20 cellular contexts compared by ENCODE assay signal in genomic region chr12:67091204-67091603, GRCh38.
A peak's percentile ranks its signal among the peaks of the same experiment; 100 is the strongest.
DNase-seq lines count a peak whose midpoint lies in the region; ATAC-seq, FAIRE-seq and TF ChIP-seq lines count a peak whose summit lies in the region.
"Had no signal": no experiment of that assay in that cellular context is flagged by ENCODE, and none has a peak within 500 bp of the region (broad histone marks: within the 10 kb centered on the region; RNA-seq: fewer than 3 reads in every experiment).

No MANE protein-coding gene starts in this region.

- intact Hi-C loops in left cardiac atrium (cut with DNase I) (no loop called here), body of pancreas (cut with DNase I) (no loop called here), ovary (cut with DNase I) (no loop called here)

- TF ChIP-seq EP300 in ovary (IDR thresholded peaks at IDR 0.05): no peak

- no peaks in the 10 kb centered on the region for H3K36me3 Mint-ChIP-seq in endodermal cell (ENCODE audit: low read depth)
- H3K36me3 Mint-ChIP-seq: neural progenitor cell had no signal

- no peak overlapping the region for H3K4me3 Mint-ChIP-seq in endodermal cell
- H3K4me3 Mint-ChIP-seq: activated CD4-positive, alpha-beta memory T cell treated with anti-CD3 and anti-CD28 coated beads, Interleukin-2, amount 10 ng/mL, durations not matched to agents 7 days and 5 days; CD4-positive, alpha-beta T cell; neural progenitor cell had no signal

- no peaks in the 10 kb centered on the region for H4K20me1 ChIP-seq in keratinocyte (ENCODE audit: control insufficient read depth, extremely low read depth, insufficient read depth, low read length)

- H3K79me2 ChIP-seq in keratinocyte (ENCODE audit: control insufficient read depth, insufficient read depth, low read length): no peaks in the 10 kb centered on the region

- WGBS in body of pancreas, 2 donors: 43 to 47% methylated on average over 3 of the region's 3 CpGs
- WGBS in endodermal cell (ENCODE audit: insufficient coverage in 1 of 2, insufficient read length in 1 of 2), 2 experiments: 88 to 94% methylated on average over 2 to 3 of the region's 3 CpGs
- 60 to 69% (median 64%) methylated on average over 3 of the region's 3 CpGs for WGBS in ovary, 3 donors

- DNase-seq in left cardiac atrium (no peak), right atrium auricular region (ENCODE audit: low spot score) (no peak), body of pancreas (peak; percentile 19 to 70 (median 59)), keratinocyte (ENCODE audit: low read depth, low spot score) (no peak), endodermal cell (no peak), ovary (no peak), NK-92 (lab: John Stamatoyannopoulos, UW; ENCODE audit: unreplicated experiment) (no peak), OCI-M2 (lab: John Stamatoyannopoulos, UW; ENCODE audit: unreplicated experiment) (no peak)
- DNase-seq: activated CD4-positive, alpha-beta memory T cell treated with anti-CD3 and anti-CD28 coated beads, Interleukin-2, amount 10 ng/mL, durations not matched to agents 7 days and 5 days; activated naive CD4-positive, alpha-beta T cell treated with anti-CD3 and anti-CD28 coated beads, Interleukin-2, amount 50 U/mL, for 16 hours; activated T-cell treated with anti-CD3 and anti-CD28 coated beads, Interleukin-2, amount 50 U/mL, for 1 hour; CD4-positive, alpha-beta T cell; left colon; mucosa of descending colon; NCI-H1436; retina; WERI-Rb-1 had no signal

- peak; percentile 94 for FAIRE-seq in keratinocyte (lab: Jason Lieb, UNC)
- FAIRE-seq: colon had no signal

- H3K27ac ChIP-seq in right atrium auricular region: no peak overlapping the region
- H3K27ac ChIP-seq in body of pancreas: no peak overlapping the region
- H3K27ac ChIP-seq in keratinocyte (ENCODE audit: control insufficient read depth, insufficient read depth, low read length): peak overlapping the region; percentile 53
- no peak overlapping the region for H3K27ac ChIP-seq in endodermal cell (ENCODE audit: low read depth, low read length)
- H3K27ac ChIP-seq in ovary: no peak overlapping the region
- H3K27ac ChIP-seq: neural progenitor cell, WERI-Rb-1 had no signal

- H2AFZ ChIP-seq in keratinocyte (ENCODE audit: control insufficient read depth, low read length): peak overlapping the region; percentile 17
- H2AFZ ChIP-seq: neural progenitor cell had no signal

- H3K27me3 ChIP-seq in right atrium auricular region: no peaks in the 10 kb centered on the region
- H3K27me3 ChIP-seq in body of pancreas: no peaks in the 10 kb centered on the region
- H3K27me3 ChIP-seq in keratinocyte (ENCODE audit: control insufficient read depth, extremely low read depth, insufficient read depth, low read length): no peaks in the 10 kb centered on the region
- peaks cover 45% of the 10 kb centered on the region for H3K27me3 ChIP-seq in endodermal cell (ENCODE audit: control insufficient read depth, insufficient read depth, low read length, poor library complexity, severe bottlenecking)
- no peaks in the 10 kb centered on the region for H3K27me3 ChIP-seq in ovary
- H3K27me3 ChIP-seq: neural progenitor cell had no signal

- H3K9ac ChIP-seq in keratinocyte (ENCODE audit: control insufficient read depth, extremely low read depth, insufficient read depth, low read length): peak overlapping the region; percentile 11
- H3K9ac ChIP-seq in endodermal cell (ENCODE audit: extremely low read depth, low read length, poor library complexity, severe bottlenecking): no peak overlapping the region
- H3K9ac ChIP-seq: neural progenitor cell had no signal

- peaks cover 36% of the 10 kb centered on the region for H3K27me3 Mint-ChIP-seq in endodermal cell (ENCODE audit: insufficient read depth)

- dilution Hi-C loops in keratinocyte (cut with MboI; ENCODE audit: extremely low pct_ligation_motif_present, low sequenced_read_pairs): no loop called here

- H3K9me3 Mint-ChIP-seq in endodermal cell: no peaks in the 10 kb centered on the region
- H3K9me3 Mint-ChIP-seq: activated CD4-positive, alpha-beta memory T cell treated with anti-CD3 and anti-CD28 coated beads, Interleukin-2, amount 10 ng/mL, durations not matched to agents 7 days and 5 days; CD4-positive, alpha-beta T cell; neural progenitor cell had no signal

- TF ChIP-seq POLR2A in body of pancreas (IDR thresholded peaks at IDR 0.05) (no peak), ovary (IDR thresholded peaks at IDR 0.05) (no peak)

- H3K4me1 ChIP-seq in right atrium auricular region: no peaks in the 10 kb centered on the region
- peaks cover 9% of the 10 kb centered on the region for H3K4me1 ChIP-seq in body of pancreas
- peaks cover 23% of the 10 kb centered on the region for H3K4me1 ChIP-seq in keratinocyte (ENCODE audit: control insufficient read depth, extremely low read depth, insufficient read depth, low read length)
- H3K4me1 ChIP-seq in endodermal cell (ENCODE audit: control insufficient read depth, insufficient read depth, low read length): no peaks in the 10 kb centered on the region
- H3K4me1 ChIP-seq in ovary (ENCODE audit: insufficient read depth): no peaks in the 10 kb centered on the region

- H3K4me2 ChIP-seq in keratinocyte (ENCODE audit: control insufficient read depth, extremely low read depth, insufficient read depth, low read depth, low read length): peak overlapping the region; percentile 84
- H3K4me2 ChIP-seq: neural progenitor cell had no signal

- no peaks in the 10 kb centered on the region for H3K9me3 ChIP-seq in right atrium auricular region
- H3K9me3 ChIP-seq in body of pancreas: no peaks in the 10 kb centered on the region
- H3K9me3 ChIP-seq in keratinocyte (ENCODE audit: control insufficient read depth, low read depth, low read length): no peaks in the 10 kb centered on the region
- H3K9me3 ChIP-seq in endodermal cell (ENCODE audit: control insufficient read depth, low read length): no peaks in the 10 kb centered on the region
- H3K9me3 ChIP-seq in ovary: no peaks in the 10 kb centered on the region
- H3K9me3 ChIP-seq: mucosa of descending colon had no signal

- peak; percentile 77 to 94 for ATAC-seq in left cardiac atrium
- ATAC-seq in body of pancreas: peak; percentile 65
- ATAC-seq: HCT116, left colon, mucosa of descending colon had no signal

- H3K4me1 Mint-ChIP-seq in endodermal cell: no peaks in the 10 kb centered on the region
- H3K4me1 Mint-ChIP-seq: activated CD4-positive, alpha-beta memory T cell treated with anti-CD3 and anti-CD28 coated beads, Interleukin-2, amount 10 ng/mL, durations not matched to agents 7 days and 5 days had no signal

- H3K36me3 ChIP-seq in right atrium auricular region: no peaks in the 10 kb centered on the region
- no peaks in the 10 kb centered on the region for H3K36me3 ChIP-seq in body of pancreas (replicated peaks in 1 of 2; ENCODE audit: insufficient read depth in 1 of 2, low read depth in 2 of 2)
- no peaks in the 10 kb centered on the region for H3K36me3 ChIP-seq in keratinocyte (ENCODE audit: control insufficient read depth in 2 of 2, extremely low read depth in 1 of 2, insufficient read depth in 2 of 2, low read length in 2 of 2)
- H3K36me3 ChIP-seq in endodermal cell (ENCODE audit: control insufficient read depth, insufficient read depth, low read length): no peaks in the 10 kb centered on the region
- H3K36me3 ChIP-seq in ovary: no peaks in the 10 kb centered on the region
- H3K36me3 ChIP-seq: neural progenitor cell, WERI-Rb-1 had no signal

- no peak for TF ChIP-seq CTCF in right atrium auricular region (IDR thresholded peaks at IDR 0.05)
- no peak for TF ChIP-seq CTCF in body of pancreas (IDR thresholded peaks at IDR 0.05)
- TF ChIP-seq CTCF in keratinocyte (optimal IDR thresholded peaks at IDR 0.05 in 1 of 3, IDR thresholded peaks at IDR 0.05 in 1 of 3, conservative IDR thresholded peaks at IDR 0.05 in 1 of 3; ENCODE audit: extremely low read depth in 1 of 3, insufficient read depth in 2 of 3, low read length in 3 of 3): peak in 1 of 3 experiments; percentile 23
- no peak for TF ChIP-seq CTCF in endodermal cell (conservative IDR thresholded peaks at IDR 0.05)
- TF ChIP-seq CTCF in ovary (IDR thresholded peaks at IDR 0.05): no peak

- H3K9me1 ChIP-seq in keratinocyte (ENCODE audit: control insufficient read depth, extremely low read depth, insufficient read depth, low read length): no peaks in the 10 kb centered on the region

- no peak overlapping the region for H3K4me3 ChIP-seq in right atrium auricular region
- H3K4me3 ChIP-seq in body of pancreas: no peak overlapping the region
- peak overlapping the region in 2 of 3 experiments; percentile 37 to 55 for H3K4me3 ChIP-seq in keratinocyte (ENCODE audit: control insufficient read depth in 2 of 3, extremely low read depth in 1 of 3, insufficient read depth in 2 of 3, low read depth in 1 of 3, low read length in 3 of 3)
- H3K4me3 ChIP-seq in endodermal cell (ENCODE audit: low read length): no peak overlapping the region
- H3K4me3 ChIP-seq in ovary: no peak overlapping the region
- H3K4me3 ChIP-seq: mucosa of descending colon, neural progenitor cell had no signal

- H3K27ac Mint-ChIP-seq in endodermal cell: no peak overlapping the region
- H3K27ac Mint-ChIP-seq: activated CD4-positive, alpha-beta memory T cell treated with anti-CD3 and anti-CD28 coated beads, Interleukin-2, amount 10 ng/mL, durations not matched to agents 7 days and 5 days; CD4-positive, alpha-beta T cell; neural progenitor cell had no signal

Comparison
In these comparisons a context has a peak if more than half of its experiments do, and no peak if none do; other contexts are left out.
1. DNase-seq: peak in body of pancreas (4 of 4); none in left cardiac atrium (single experiment), right atrium auricular region (single experiment), keratinocyte (single experiment), endodermal cell (single experiment), ovary (0 of 5), NK-92 (single experiment) and OCI-M2 (single experiment).
2. H3K4me3 ChIP-seq: peak in keratinocyte (2 of 3); none in right atrium auricular region (0 of 2), body of pancreas (0 of 2), endodermal cell (single experiment) and ovary (single experiment).